In the genomic region with DNA sequence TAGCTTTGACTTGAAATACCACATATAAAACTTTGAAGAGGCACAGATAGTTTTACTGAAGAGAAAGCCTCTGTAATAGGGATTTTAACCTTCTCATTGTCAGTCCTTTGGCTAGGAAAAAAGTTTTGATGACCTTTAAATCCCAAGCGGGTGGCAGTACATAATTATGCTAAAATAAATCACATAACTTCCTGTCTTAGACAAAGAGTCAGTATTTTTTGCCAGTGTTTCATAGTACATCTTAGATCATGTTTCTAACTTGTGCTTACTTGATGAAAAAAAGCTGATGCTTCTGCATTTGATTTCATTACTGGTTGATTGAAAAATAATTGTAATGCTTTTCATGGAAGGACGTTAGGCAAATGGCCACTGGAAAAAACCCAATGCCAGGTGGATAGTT, we compare ENCODE assay signal across 24 cellular contexts. TPM values are rescaled to one million over a fixed set of nuclear protein-coding genes. Genes with fewer than 3 reads are reported as not detected.
A peak's percentile ranks its signal among the peaks of the same experiment; 100 is the strongest.
DNase-seq lines count a peak whose midpoint lies in the region; ATAC-seq, FAIRE-seq and TF ChIP-seq lines count a peak whose summit lies in the region.
"Had no signal": no experiment of that assay in that cellular context is flagged by ENCODE, and none has a peak within 500 bp of the region (broad histone marks: within the 10 kb centered on the region; RNA-seq: fewer than 3 reads in every experiment).

No MANE protein-coding gene starts in this region.

- intact Hi-C loops in heart right ventricle (cut with DNase I) (loop anchor here in 3 of 10 donors (5.0 kb wide), 1 partner anchor 37 kb away; no protein-coding TSS in a partner anchor), cardiac septum (cut with DNase I) (loop anchor here (2.0 kb wide), 1 partner anchor 36 kb away; no protein-coding TSS in a partner anchor)

- H3K4me2 ChIP-seq in keratinocyte (ENCODE audit: control insufficient read depth, extremely low read depth, insufficient read depth, low read depth, low read length), result no peak overlapping the region

- no peak for TF ChIP-seq POLR2A in suprapubic skin (IDR thresholded peaks at IDR 0.05)

- no peaks in the 10 kb centered on the region for H3K9me1 ChIP-seq in keratinocyte (ENCODE audit: control insufficient read depth, extremely low read depth, insufficient read depth, low read length)

- WGBS in heart right ventricle, 2 donors, result 24 to 34% methylated on average over 2 of the region's 2 CpGs
- WGBS in suprapubic skin, result 47% methylated on average over 2 of the region's 2 CpGs

- H3K9me3 ChIP-seq in heart right ventricle, result no peaks in the 10 kb centered on the region
- H3K9me3 ChIP-seq in keratinocyte (ENCODE audit: control insufficient read depth, low read depth, low read length), result no peaks in the 10 kb centered on the region
- H3K9me3 ChIP-seq in suprapubic skin, result no peaks in the 10 kb centered on the region
- H3K9me3 ChIP-seq: BE2C, Caco-2, HAP-1, MG63, SJCRH30 had no signal

- no peaks in the 10 kb centered on the region for H3K79me2 ChIP-seq in keratinocyte (ENCODE audit: control insufficient read depth, insufficient read depth, low read length)

- peak; percentile 13 for FAIRE-seq in keratinocyte (lab: Jason Lieb, UNC)

- ATAC-seq in heart right ventricle, result peak in 2 of 8 donors; percentile 27 to 37
- ATAC-seq: PC-3 had no signal

- H3K4me1 ChIP-seq in heart right ventricle (peaks cover 19 to 92% (median 65%) of the 10 kb centered on the region in 9 donors), keratinocyte (ENCODE audit: control insufficient read depth, extremely low read depth, insufficient read depth, low read length) (no peaks in the 10 kb centered on the region), suprapubic skin (peaks cover 42% of the 10 kb centered on the region)
- H3K4me1 ChIP-seq: HAP-1, SJCRH30 had no signal

- TF ChIP-seq CTCF in heart right ventricle (IDR thresholded peaks at IDR 0.05), result no peak
- TF ChIP-seq CTCF in keratinocyte (optimal IDR thresholded peaks at IDR 0.05 in 1 of 3, IDR thresholded peaks at IDR 0.05 in 1 of 3, conservative IDR thresholded peaks at IDR 0.05 in 1 of 3; ENCODE audit: extremely low read depth in 1 of 3, insufficient read depth in 2 of 3, low read length in 3 of 3), result no peak
- TF ChIP-seq CTCF in suprapubic skin (IDR thresholded peaks at IDR 0.05), result no peak

- no peak overlapping the region for H3K9ac ChIP-seq in keratinocyte (ENCODE audit: control insufficient read depth, extremely low read depth, insufficient read depth, low read length)

- H3K27me3 ChIP-seq in heart right ventricle (no peaks in the 10 kb centered on the region), keratinocyte (ENCODE audit: control insufficient read depth, extremely low read depth, insufficient read depth, low read length) (no peaks in the 10 kb centered on the region), suprapubic skin (no peaks in the 10 kb centered on the region)
- H3K27me3 ChIP-seq: BE2C, MG63, SJCRH30 had no signal

- H3K27ac ChIP-seq in heart right ventricle (peak overlapping the region in 8 of 10 donors; percentile 9 to 72 (median 52)), keratinocyte (ENCODE audit: control insufficient read depth, insufficient read depth, low read length) (no peak overlapping the region), suprapubic skin (peak overlapping the region; percentile 39)
- H3K27ac ChIP-seq: HL-60, SJCRH30 had no signal

- H3K4me3 ChIP-seq in heart right ventricle (no peak overlapping the region), keratinocyte (ENCODE audit: control insufficient read depth in 2 of 3, extremely low read depth in 1 of 3, insufficient read depth in 2 of 3, low read depth in 1 of 3, low read length in 3 of 3) (no peak overlapping the region), suprapubic skin (no peak overlapping the region)
- H3K4me3 ChIP-seq: HAP-1, MG63, SJCRH30 had no signal

- no peaks in the 10 kb centered on the region for H4K20me1 ChIP-seq in keratinocyte (ENCODE audit: control insufficient read depth, extremely low read depth, insufficient read depth, low read length)

- dilution Hi-C loops in keratinocyte (cut with MboI; ENCODE audit: extremely low pct_ligation_motif_present, low sequenced_read_pairs), result no loop called here

- no peak overlapping the region for H2AFZ ChIP-seq in keratinocyte (ENCODE audit: control insufficient read depth, low read length)

- no peak for TF ChIP-seq EP300 in suprapubic skin (IDR thresholded peaks at IDR 0.05)

- in situ Hi-C loops in SK-MEL-5 (cut with HindIII; ENCODE audit: low pct_unique_long_range_greater_than_20kb, low sequenced_read_pairs), result no loop called here

- peaks cover 0 to 31% (median 0%) of the 10 kb centered on the region in 9 donors for H3K36me3 ChIP-seq in heart right ventricle
- H3K36me3 ChIP-seq in keratinocyte (ENCODE audit: control insufficient read depth in 2 of 2, extremely low read depth in 1 of 2, insufficient read depth in 2 of 2, low read length in 2 of 2), result no peaks in the 10 kb centered on the region
- H3K36me3 ChIP-seq in suprapubic skin, result no peaks in the 10 kb centered on the region
- H3K36me3 ChIP-seq: HAP-1, MG63, SJCRH30 had no signal

- DNase-seq in heart right ventricle (no peak), cardiac septum (ENCODE audit: low spot score) (no peak), SK-MEL-5 (ENCODE audit: low read depth, low spot score) (peak; percentile 85), keratinocyte (ENCODE audit: low read depth, low spot score) (no peak), suprapubic skin (ENCODE audit: low spot score in 2 of 2) (no peak), DMS53 (lab: John Stamatoyannopoulos, UW) (no peak), cerebellum (ENCODE audit: low spot score) (no peak), NCI-H345 treated with DMSO at 0.1 percent for 48 hours (lab: John Stamatoyannopoulos, UW; ENCODE audit: unreplicated experiment) (no peak)
- DNase-seq: BE2C; Caco-2; CD4-positive, alpha-beta T cell; GF-D8; Kasumi-1; MG63; NCI-H1092; NCI-H2081 treated with DMSO at 0.1 percent for 48 hours; NCI-H510A; NCI-H748 treated with DMSO at 0.1 percent for 48 hours; PC-3; RPMI8226; SJCRH30 had no signal

RNA-seq across cellular contexts. Expression of gene ST3GAL6, which starts 5.8 kb away (rescaled TPM):
- 10 to 100 TPM; 27.3 to 92.9 (median 62.6) TPM for total RNA-seq in heart right ventricle
- 10 to 100 TPM; 44.6 to 50.8 TPM for polyA plus RNA-seq in heart right ventricle
- 87.0 TPM for total RNA-seq in cardiac septum
- total RNA-seq in SK-MEL-5 (2014; rRNA removed; shearing (Covaris generic)), result 254 and 271 TPM in 2 replicates
- 125 and 141 TPM in 2 replicates for polyA plus RNA-seq in SK-MEL-5 (2015; cell fraction: cytosol; rRNA removed)
- 284 and 324 TPM in 2 replicates for polyA plus RNA-seq in SK-MEL-5 (2015; cell fraction: nucleus; rRNA removed)
- 1.8 to 5.3 TPM (median 4.0 TPM) in 3 replicates for polyA plus RNA-seq in keratinocyte
- polyA plus RNA-seq in keratinocyte (2011; ENCODE audit: low read depth), result 14.4 TPM
- polyA plus RNA-seq in keratinocyte (2011; cell fraction: cytosol; rRNA removed), result 1.2 and 2.7 TPM in 2 replicates
- 4.3 and 5.2 TPM in 2 replicates for polyA plus RNA-seq in keratinocyte (2011; cell fraction: nucleus; rRNA removed)
- polyA plus RNA-seq in keratinocyte (2012; ENCODE audit: low replicate concordance), result 2.4 and 8.6 TPM in 2 replicates
- 0.56 to 4.3 TPM (median 1.5 TPM) in 3 replicates for polyA minus RNA-seq in keratinocyte
- 5.2 TPM for polyA minus RNA-seq in keratinocyte (2011; cell fraction: cytosol; rRNA and poly(A)+ RNA removed)
- polyA minus RNA-seq in keratinocyte (2011; cell fraction: nucleus; rRNA and poly(A)+ RNA removed), result 3.1 and 5.4 TPM in 2 replicates
- 10 to 100 TPM; 13.1 to 48.0 (median 20.6) TPM for total RNA-seq in suprapubic skin
- 19.8 TPM for total RNA-seq in cerebellum
- polyA plus RNA-seq: IgD-negative memory B cell had no signal
